19 cellular contexts compared by ENCODE assay signal in the genomic region with DNA sequence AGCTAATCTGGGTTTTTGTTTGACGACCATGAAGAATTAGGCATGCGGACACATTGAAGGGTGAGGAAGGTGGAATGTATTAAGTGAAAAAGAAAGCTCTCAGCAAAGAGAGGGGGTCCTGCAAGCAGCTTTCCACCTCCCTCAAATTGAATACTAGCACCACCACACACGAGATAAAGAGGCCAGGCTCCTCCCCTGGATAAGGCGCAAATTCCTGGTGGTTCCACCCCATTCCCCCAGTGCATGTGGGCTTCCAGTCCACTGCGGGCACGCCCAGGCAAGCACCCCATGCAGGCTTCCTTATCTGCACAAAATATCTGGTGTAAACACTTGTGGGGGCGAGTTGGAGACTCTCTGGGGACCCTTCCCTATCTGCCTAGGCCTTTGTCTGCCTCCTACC.
A peak's percentile ranks its signal among the peaks of the same experiment; 100 is the strongest.
DNase-seq lines count a peak whose midpoint lies in the region; ATAC-seq, FAIRE-seq and TF ChIP-seq lines count a peak whose summit lies in the region.
"Had no signal": no experiment of that assay in that cellular context is flagged by ENCODE, and none has a peak within 500 bp of the region (broad histone marks: within the 10 kb centered on the region; RNA-seq: fewer than 3 reads in every experiment).

No MANE protein-coding gene starts in this region.

- no peak overlapping the region for H3K23ac ChIP-seq in H1 (ENCODE audit: insufficient read length)

- CTCF ChIA-PET in H1 (lab: Charles Lee; ENCODE audit: partially characterized antibody): interaction anchor here (0.8 kb wide), 1 partner anchor 51 kb away, joined by 3 read pairs; no protein-coding TSS in a partner anchor
- CTCF ChIA-PET in CD4-positive, alpha-beta memory T cell (lab: Charles Lee; ENCODE audit: partially characterized antibody): no interaction called here

- peaks cover 9% of the 10 kb centered on the region; the same call in 1 of the 3 replicates for H3K9me3 Mint-ChIP-seq in GM23338
- H3K9me3 Mint-ChIP-seq in neural progenitor cell: peaks cover 14% of the 10 kb centered on the region
- peaks cover 0 to 7% (median 1%) of the 10 kb centered on the region in 8 donors for H3K9me3 Mint-ChIP-seq in CD4-positive, alpha-beta memory T cell

- no peaks in the 10 kb centered on the region for H3K4me1 ChIP-seq in GM23338 (ENCODE audit: insufficient read depth)
- H3K4me1 ChIP-seq in H1 (replicated peaks in 1 of 4; ENCODE audit: control insufficient read depth in 3 of 4, insufficient read depth in 4 of 4, low read length in 3 of 4): no peaks in the 10 kb centered on the region
- H3K4me1 ChIP-seq in neural progenitor cell: peaks cover 14% of the 10 kb centered on the region
- no peaks in the 10 kb centered on the region for H3K4me1 ChIP-seq in CD4-positive, alpha-beta memory T cell (ENCODE audit: insufficient read depth, low read length)
- H3K4me1 ChIP-seq: BE2C, Caco-2 had no signal

- no peak for TF ChIP-seq POLR2A in H1 (IDR thresholded peaks at IDR 0.05; ENCODE audit: control extremely low read depth in 1 of 2, low read depth in 2 of 2, low read length in 2 of 2)

- TF ChIP-seq EP300 in H1 (IDR thresholded peaks at IDR 0.05; ENCODE audit: borderline replicate concordance in 1 of 2, low read depth in 2 of 2, low read length in 2 of 2): no peak

- no peaks in the 10 kb centered on the region; the same call in 1 of the 2 replicates for H3K9me2 ChIP-seq in GM23338 (ENCODE audit: insufficient read depth)

- WGBS in H1 (ENCODE audit: extremely low coverage in 1 of 2, insufficient coverage in 1 of 2, insufficient read length in 1 of 2, insufficient replicate concordance in 2 of 2, low coverage in 1 of 2, low lambda C conversion rate in 2 of 2, missing lambda C conversion rate in 1 of 2), 2 experiments: 95% methylated on average over 7 of the region's 7 CpGs; no CpG with 5 or more reads in 1 of the 2 experiments

- H3K14ac ChIP-seq in H1 (ENCODE audit: insufficient read length): no peak overlapping the region

- H3F3A ChIP-seq in GM23338 (replicated peaks; ENCODE audit: low read depth) (no peaks in the 10 kb centered on the region), neural progenitor cell (ENCODE audit: low read depth) (no peaks in the 10 kb centered on the region)

- H3K79me1 ChIP-seq in H1 (ENCODE audit: low read depth, low read length): no peaks in the 10 kb centered on the region

- FAIRE-seq in H1 (lab: Jason Lieb, UNC): no peak
- FAIRE-seq: A204.1, GM12878, GM19239, H54 had no signal

- peaks cover 5% of the 10 kb centered on the region for H3K27me3 Mint-ChIP-seq in GM23338 (ENCODE audit: insufficient read depth, low read depth, poor library complexity)
- no peaks in the 10 kb centered on the region for H3K27me3 Mint-ChIP-seq in neural progenitor cell (ENCODE audit: insufficient read depth, low read depth)
- H3K27me3 Mint-ChIP-seq in CD4-positive, alpha-beta memory T cell: no peaks in the 10 kb centered on the region
- H3K27me3 Mint-ChIP-seq: CD4-positive, CD25-positive, alpha-beta regulatory T cell had no signal

- H3K4me3 Mint-ChIP-seq in GM23338: no peak overlapping the region
- no peak overlapping the region for H3K4me3 Mint-ChIP-seq in neural progenitor cell
- no peak overlapping the region for H3K4me3 Mint-ChIP-seq in CD4-positive, alpha-beta memory T cell
- H3K4me3 Mint-ChIP-seq: CD4-positive, CD25-positive, alpha-beta regulatory T cell had no signal

- no peak overlapping the region for H4K5ac ChIP-seq in H1 (ENCODE audit: insufficient read length, low read depth, low read length)

- H3K9me3 ChIP-seq in H1 (ENCODE audit: insufficient read depth in 2 of 2, low read depth in 1 of 2, low read length in 1 of 2): peaks cover 0 to 4% of the 10 kb centered on the region in 2 experiments; a peak in 1 of 4 replicates
- no peaks in the 10 kb centered on the region for H3K9me3 ChIP-seq in neural progenitor cell (ENCODE audit: low read depth)
- H3K9me3 ChIP-seq in CD4-positive, alpha-beta memory T cell (ENCODE audit: control insufficient read depth in 1 of 2, low read length in 2 of 2): no peaks in the 10 kb centered on the region
- H3K9me3 ChIP-seq: BE2C, Caco-2 had no signal

- no peak for TF ChIP-seq CTCF in GM23338 (conservative IDR thresholded peaks at IDR 0.05; ENCODE audit: low read depth in 2 of 2)
- no peak for TF ChIP-seq CTCF in H1 (IDR thresholded peaks at IDR 0.05; ENCODE audit: control extremely low read depth in 1 of 3, insufficient read depth in 1 of 3, low read depth in 1 of 3, low read length in 3 of 3)
- no peak for TF ChIP-seq CTCF in neural progenitor cell (IDR thresholded peaks at IDR 0.05)

- no peaks in the 10 kb centered on the region for H3K4me1 Mint-ChIP-seq in GM23338
- H3K4me1 Mint-ChIP-seq in neural progenitor cell: peaks cover 17% of the 10 kb centered on the region
- H3K4me1 Mint-ChIP-seq in CD4-positive, alpha-beta memory T cell: no peaks in the 10 kb centered on the region
- H3K4me1 Mint-ChIP-seq: CD4-positive, CD25-positive, alpha-beta regulatory T cell had no signal

- no peak overlapping the region for H3K4me2 ChIP-seq in GM23338
- no peak overlapping the region for H3K4me2 ChIP-seq in H1 (ENCODE audit: insufficient read depth in 1 of 2, low read depth in 2 of 2, low read length in 2 of 2)
- H3K4me2 ChIP-seq in neural progenitor cell: no peak overlapping the region

- H3K56ac ChIP-seq in H1 (replicated peaks; ENCODE audit: insufficient read length, low read depth, low read length): no peak overlapping the region

- no peak overlapping the region for H2BK12ac ChIP-seq in H1 (ENCODE audit: low read depth, low read length)

- no peak overlapping the region for H2BK20ac ChIP-seq in H1 (ENCODE audit: low read length)

- DNase-seq in GM23338 (ENCODE audit: low spot score) (no peak), H1 (ENCODE audit: low read depth in 1 of 2, low spot score in 2 of 2) (no peak), neural progenitor cell (ENCODE audit: low spot score) (no peak), G401 (ENCODE audit: low spot score) (no peak), sciatic nerve (ENCODE audit: low spot score) (no peak)
- no peak for DNase-seq in CD4-positive, alpha-beta memory T cell
- DNase-seq: ACHN; BE2C; C1 segment of cervical spinal cord; Caco-2; CD4-positive, CD25-positive, alpha-beta regulatory T cell; DMS153; DMS79; HCEC 1CT had no signal

- no peaks in the 10 kb centered on the region for H3K23me2 ChIP-seq in H1 (ENCODE audit: low read depth, low read length)

- no peak overlapping the region for H4K91ac ChIP-seq in H1 (replicated peaks; ENCODE audit: insufficient read length, low read length)

- H2BK15ac ChIP-seq in H1 (ENCODE audit: low read length): no peak overlapping the region

- H3K27ac ChIP-seq in GM23338 (ENCODE audit: low read depth) (no peak overlapping the region), H1 (ENCODE audit: low read depth, low read length) (no peak overlapping the region), neural progenitor cell (no peak overlapping the region)
- H3K27ac ChIP-seq in CD4-positive, alpha-beta memory T cell (ENCODE audit: low read depth, low read length): no peak overlapping the region
- H3K27ac ChIP-seq: HL-60 had no signal

- H3K9ac ChIP-seq in H1 (replicated peaks in 1 of 4; ENCODE audit: extremely low read depth in 1 of 4, low read depth in 3 of 4, low read length in 3 of 4): no peak overlapping the region
- H3K9ac ChIP-seq in neural progenitor cell: no peak overlapping the region

- no peak overlapping the region for H2BK120ac ChIP-seq in H1 (replicated peaks; ENCODE audit: low read depth, low read length)

- no peak overlapping the region; the same call in 1 of the 2 replicates for H3K27ac Mint-ChIP-seq in GM23338
- H3K27ac Mint-ChIP-seq in neural progenitor cell: peak overlapping the region; percentile 53
- no peak overlapping the region for H3K27ac Mint-ChIP-seq in CD4-positive, alpha-beta memory T cell
- H3K27ac Mint-ChIP-seq: CD4-positive, CD25-positive, alpha-beta regulatory T cell had no signal

- H4K20me1 ChIP-seq in GM23338 (replicated peaks; ENCODE audit: insufficient read depth) (no peaks in the 10 kb centered on the region), H1 (replicated peaks in 1 of 2; ENCODE audit: control insufficient read depth in 1 of 2, insufficient read depth in 2 of 2, low read length in 2 of 2) (no peaks in the 10 kb centered on the region), neural progenitor cell (ENCODE audit: low read depth) (no peaks in the 10 kb centered on the region)

- no peak overlapping the region for H3K4ac ChIP-seq in H1 (replicated peaks; ENCODE audit: insufficient read length, low read depth, low read length)

- peak overlapping the region; percentile 72; the same call in 1 of the 2 replicates for H2AFZ ChIP-seq in GM23338
- no peak overlapping the region for H2AFZ ChIP-seq in H1 (ENCODE audit: low read length)
- no peak overlapping the region for H2AFZ ChIP-seq in neural progenitor cell (replicated peaks)

- POLR2A ChIA-PET in H1 (lab: Charles Lee; ENCODE audit: partially characterized antibody): no interaction called here
- POLR2A ChIA-PET in CD4-positive, alpha-beta memory T cell (lab: Charles Lee; ENCODE audit: partially characterized antibody): no interaction called here

- peak overlapping the region; percentile 25; the same call in 1 of the 2 replicates for H2BK5ac ChIP-seq in H1 (ENCODE audit: low read depth, low read length)

- H3K27me3 ChIP-seq in GM23338 (ENCODE audit: insufficient read depth) (no peaks in the 10 kb centered on the region), H1 (replicated peaks in 1 of 4; ENCODE audit: control insufficient read depth in 3 of 4, extremely low read depth in 1 of 4, insufficient read depth in 3 of 4, low read length in 3 of 4) (no peaks in the 10 kb centered on the region), neural progenitor cell (no peaks in the 10 kb centered on the region)
- no peaks in the 10 kb centered on the region for H3K27me3 ChIP-seq in CD4-positive, alpha-beta memory T cell (ENCODE audit: insufficient read depth, low read length)
- H3K27me3 ChIP-seq: BE2C had no signal

- H3K79me2 ChIP-seq in GM23338 (replicated peaks; ENCODE audit: insufficient read depth) (no peaks in the 10 kb centered on the region), H1 (ENCODE audit: control insufficient read depth in 1 of 2, insufficient read depth in 2 of 2, low read length in 2 of 2) (no peaks in the 10 kb centered on the region), neural progenitor cell (ENCODE audit: low read depth) (no peaks in the 10 kb centered on the region)

- intact Hi-C loops in CD4-positive, alpha-beta memory T cell (cut with micrococcal nuclease): no loop called here
- intact Hi-C loops in sciatic nerve (cut with DNase I): no loop called here

- H3K36me3 ChIP-seq in GM23338 (ENCODE audit: insufficient read depth) (peaks cover 3% of the 10 kb centered on the region), H1 (ENCODE audit: control insufficient read depth in 2 of 4, insufficient read depth in 4 of 4, low read length in 3 of 4) (no peaks in the 10 kb centered on the region; a peak in 1 of 8 replicates), neural progenitor cell (no peaks in the 10 kb centered on the region)
- no peaks in the 10 kb centered on the region for H3K36me3 ChIP-seq in CD4-positive, alpha-beta memory T cell (ENCODE audit: insufficient read depth, low read length)
- H3K36me3 ChIP-seq: BE2C had no signal

- no peak overlapping the region for H3K18ac ChIP-seq in H1 (ENCODE audit: extremely low read depth, low read length)

- no peak overlapping the region for H2AK5ac ChIP-seq in H1 (ENCODE audit: low read depth, low read length)

- no peak for TF ChIP-seq RAD21 in H1 (IDR thresholded peaks at IDR 0.05 in 1 of 2, conservative IDR thresholded peaks at IDR 0.05 in 1 of 2; ENCODE audit: low read depth in 2 of 2, low read length in 2 of 2)

- H3K4me3 ChIP-seq in GM23338: no peak overlapping the region
- no peak overlapping the region for H3K4me3 ChIP-seq in H1 (ENCODE audit: extremely low read depth in 1 of 4, insufficient read depth in 2 of 4, low read depth in 3 of 4, low read length in 4 of 4)
- no peak overlapping the region for H3K4me3 ChIP-seq in neural progenitor cell
- H3K4me3 ChIP-seq in CD4-positive, alpha-beta memory T cell (ENCODE audit: low read length in 2 of 2): no peak overlapping the region
- H3K4me3 ChIP-seq: GM12878 had no signal

- H3K36me3 Mint-ChIP-seq in GM23338 (ENCODE audit: low read depth): peaks cover 6% of the 10 kb centered on the region; the same call in 1 of the 3 replicates
- H3K36me3 Mint-ChIP-seq in neural progenitor cell: peaks cover 20% of the 10 kb centered on the region
- no peaks in the 10 kb centered on the region for H3K36me3 Mint-ChIP-seq in CD4-positive, alpha-beta memory T cell
- H3K36me3 Mint-ChIP-seq: CD4-positive, CD25-positive, alpha-beta regulatory T cell had no signal

- no peak for ATAC-seq in GM23338
- ATAC-seq in sciatic nerve: no peak
- ATAC-seq: GM12878 had no signal

- no peak overlapping the region for H4K8ac ChIP-seq in H1 (ENCODE audit: extremely low read depth, insufficient read depth, low read length)

- in situ Hi-C loops in G401 (cut with HindIII; ENCODE audit: low sequenced_read_pairs): no loop called here
